ENCODE assay signal across 8 cellular contexts in the genomic region with DNA sequence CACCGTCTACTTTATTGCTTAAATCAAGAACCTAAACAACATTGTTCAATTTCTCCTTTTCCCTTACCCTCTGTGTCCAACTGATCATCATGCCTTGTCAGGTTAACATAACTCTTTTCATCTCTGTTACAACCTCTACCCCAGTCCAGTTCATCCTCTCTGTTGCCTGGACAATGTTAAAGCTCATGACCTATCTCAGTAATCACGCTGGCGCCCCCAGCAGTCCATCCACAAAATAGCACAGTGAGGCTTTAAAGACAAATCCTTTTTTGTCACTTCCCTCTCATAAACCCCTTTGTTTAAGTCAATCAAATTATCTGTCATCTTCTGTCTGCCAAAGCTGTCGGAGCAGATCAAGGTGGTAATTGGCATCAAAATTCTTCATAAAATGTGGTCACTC.
DNase-seq lines count a peak whose midpoint lies in the region; ATAC-seq and TF ChIP-seq lines count a peak whose summit lies in the region.

No MANE protein-coding gene starts in this region.

- H2AFZ ChIP-seq in SK-N-SH (ENCODE audit: low read depth) (no peak overlapping the region), neuronal stem cell (ENCODE audit: low read length) (no peak overlapping the region)

- H4K8ac ChIP-seq in neuronal stem cell (ENCODE audit: low read depth, low read length), result no peak overlapping the region

- H3K36me3 ChIP-seq in SK-N-SH (replicated peaks in 1 of 2; ENCODE audit: control insufficient read depth in 1 of 2, insufficient read depth in 2 of 2, low read length in 1 of 2), result peaks cover 6 to 7% of the 10 kb centered on the region in 2 experiments
- H3K36me3 ChIP-seq in adrenal gland (replicated peaks in 1 of 2), result no peaks in the 10 kb centered on the region
- peaks cover 5 to 94% of the 10 kb centered on the region in 2 donors for H3K36me3 ChIP-seq in neuronal stem cell (replicated peaks in 1 of 2; ENCODE audit: control insufficient read depth in 2 of 2, insufficient read depth in 2 of 2, low read length in 2 of 2)

- H3K23ac ChIP-seq in neuronal stem cell (ENCODE audit: low read depth, low read length, poor library complexity), result no peak overlapping the region

- H3K9ac ChIP-seq in SK-N-SH (no peak overlapping the region), neuronal stem cell (ENCODE audit: low read depth, low read length, poor library complexity) (no peak overlapping the region)

- no peaks in the 10 kb centered on the region for H3K9me3 Mint-ChIP-seq in immature natural killer cell

- intact Hi-C loops in adrenal gland (cut with DNase I), result loop anchor here in 1 of 2 donors (5.0 kb wide), 1 partner anchor 127 kb away; no protein-coding TSS in a partner anchor

- no peak overlapping the region for H2BK12ac ChIP-seq in neuronal stem cell (ENCODE audit: low read length)

- H3F3A ChIP-seq in SK-N-SH (replicated peaks; ENCODE audit: insufficient read depth), result peaks cover 9% of the 10 kb centered on the region

- H4K20me1 ChIP-seq in SK-N-SH (ENCODE audit: insufficient read depth), result peaks cover 15% of the 10 kb centered on the region

- H3K79me2 ChIP-seq in SK-N-SH (ENCODE audit: insufficient read depth), result peaks cover 82% of the 10 kb centered on the region

- DNase-seq in GDM1 (lab: John Stamatoyannopoulos, UW) (peak; percentile 40), SK-N-SH (peak; percentile 23), adrenal gland (peak in 6 of 7 donors; percentile 42 to 84 (median 68)), immature natural killer cell (peak; percentile 34 to 43 (median 40)), neuronal stem cell (ENCODE audit: low spot score) (no peak), DMS79 treated with DMSO at 0.1 percent for 48 hours (lab: John Stamatoyannopoulos, UW) (no peak)
- peak; percentile 9 to 38 (median 35) for DNase-seq in stimulated activated CD4-positive, alpha-beta T cell treated with anti-CD3 and anti-CD28 coated beads, TNF-alpha, amount 100 ng/mL, for 48 hours (ENCODE audit: low read depth in 3 of 3)

- peaks cover 2% of the 10 kb centered on the region for H3K79me1 ChIP-seq in neuronal stem cell (ENCODE audit: low read depth, low read length)

- CTCF ChIA-PET in SK-N-SH (lab: Yijun Ruan, JAX), result interaction anchor here (1.2 to 1.3 kb wide), 2 partner anchors 21 to 31 kb away, joined by 3 read pairs; no protein-coding TSS in a partner anchor

- no peak overlapping the region for H3K18ac ChIP-seq in neuronal stem cell (ENCODE audit: low read length)

- TF ChIP-seq EP300 in SK-N-SH (IDR thresholded peaks at IDR 0.05; ENCODE audit: borderline replicate concordance in 1 of 2, low read depth in 1 of 2, low read length in 1 of 2), result no peak

- H3K14ac ChIP-seq in neuronal stem cell (ENCODE audit: low read length), result no peak overlapping the region

- H3K4me2 ChIP-seq in SK-N-SH (no peak overlapping the region), neuronal stem cell (ENCODE audit: insufficient read depth, low read length, poor library complexity, severe bottlenecking) (no peak overlapping the region)

- no peak overlapping the region for H2BK120ac ChIP-seq in neuronal stem cell (ENCODE audit: low read depth, low read length)

- no peaks in the 10 kb centered on the region for H3K4me1 ChIP-seq in SK-N-SH (ENCODE audit: control insufficient read depth in 1 of 2, insufficient read depth in 2 of 2, low read depth in 1 of 2, low read length in 1 of 2)
- H3K4me1 ChIP-seq in adrenal gland (replicated peaks in 1 of 2), result peaks cover 0 to 3% of the 10 kb centered on the region in 2 donors
- no peaks in the 10 kb centered on the region for H3K4me1 ChIP-seq in neuronal stem cell (ENCODE audit: control insufficient read depth in 2 of 2, insufficient read depth in 1 of 2, low read depth in 1 of 2, low read length in 2 of 2)

- H3K4me3 ChIP-seq in SK-N-SH (ENCODE audit: low read depth in 2 of 2, low read length in 1 of 2), result no peak overlapping the region
- no peak overlapping the region for H3K4me3 ChIP-seq in adrenal gland
- H3K4me3 ChIP-seq in neuronal stem cell (ENCODE audit: low read length in 2 of 2), result no peak overlapping the region

- H3K27ac Mint-ChIP-seq in immature natural killer cell, result peak overlapping the region in 3 of 6 donors; percentile 13 to 79 (median 27)

- peak; percentile 72 for TF ChIP-seq RAD21 in SK-N-SH (IDR thresholded peaks at IDR 0.05; ENCODE audit: low read length)

- no peak for TF ChIP-seq POLR2A in adrenal gland (IDR thresholded peaks at IDR 0.05)

- ATAC-seq in HG03103 (IDR thresholded peaks at IDR 0.05; ENCODE audit: low read depth, unreplicated experiment), result peak; percentile 70

- peaks cover 37 to 63% of the 10 kb centered on the region in 2 donors for H3K4me1 Mint-ChIP-seq in immature natural killer cell

- H3K27me3 Mint-ChIP-seq in immature natural killer cell (ENCODE audit: low read depth in 3 of 3), result peaks cover 0 to 7% (median 2%) of the 10 kb centered on the region in 3 donors

- POLR2A ChIA-PET in SK-N-SH (lab: Yijun Ruan, JAX), result no interaction called here

- no peaks in the 10 kb centered on the region for H3K27me3 ChIP-seq in SK-N-SH (ENCODE audit: insufficient read depth)
- H3K27me3 ChIP-seq in adrenal gland, result no peaks in the 10 kb centered on the region
- no peaks in the 10 kb centered on the region for H3K27me3 ChIP-seq in neuronal stem cell (ENCODE audit: control insufficient read depth in 3 of 3, insufficient read depth in 3 of 3, low read depth in 1 of 3, low read length in 3 of 3)

- no peak overlapping the region for H3K4me3 Mint-ChIP-seq in immature natural killer cell

- 79% methylated on average over 4 of the region's 4 CpGs for WGBS in SK-N-SH (ENCODE audit: low lambda C conversion rate)
- 83 to 87% (median 85%) methylated on average over 4 of the region's 4 CpGs for WGBS in adrenal gland, 4 donors
- no CpG with 5 or more reads among the region's 4 CpGs for WGBS in neuronal stem cell (ENCODE audit: extremely low coverage in 2 of 2, insufficient read length in 2 of 2, insufficient replicate concordance in 1 of 2), 2 donors

- no peaks in the 10 kb centered on the region for H3K9me2 ChIP-seq in SK-N-SH

- TF ChIP-seq CTCF in SK-N-SH (IDR thresholded peaks at IDR 0.05) (peak; percentile 82), adrenal gland (IDR thresholded peaks at IDR 0.05) (peak; percentile 24 to 66 (median 56))

- peaks cover 12 to 17% (median 12%) of the 10 kb centered on the region in 3 donors for H3K36me3 Mint-ChIP-seq in immature natural killer cell

- no peak overlapping the region for H2BK5ac ChIP-seq in neuronal stem cell (ENCODE audit: low read length)

- no peak overlapping the region for H2BK15ac ChIP-seq in neuronal stem cell (ENCODE audit: low read length)

- H3K9me3 ChIP-seq in SK-N-SH (no peaks in the 10 kb centered on the region), adrenal gland (replicated peaks in 1 of 3) (no peaks in the 10 kb centered on the region), neuronal stem cell (replicated peaks in 1 of 2; ENCODE audit: control insufficient read depth in 2 of 2, insufficient read depth in 1 of 2, low read depth in 1 of 2, low read length in 2 of 2) (peaks cover 2 to 27% of the 10 kb centered on the region in 2 donors)

- no peak overlapping the region for H3K4ac ChIP-seq in neuronal stem cell (ENCODE audit: low read length)

- H3K27ac ChIP-seq in SK-N-SH (ENCODE audit: low read depth in 2 of 2, low read length in 1 of 2) (no peak overlapping the region), adrenal gland (no peak overlapping the region), neuronal stem cell (replicated peaks; ENCODE audit: low read length) (no peak overlapping the region)

- H4K91ac ChIP-seq in neuronal stem cell (ENCODE audit: low read depth, low read length, poor library complexity), result no peak overlapping the region

- no peak overlapping the region for H2AK5ac ChIP-seq in neuronal stem cell (ENCODE audit: low read depth, low read length)

TF ChIP-seq in SK-N-SH, 30 proteins besides CTCF, POLR2A, EP300 and RAD21 (continues in another document):
- no peak for TF ChIP-seq FOXJ3 (CRISPR knock-in tag; IDR thresholded peaks at IDR 0.05)
- no peak for TF ChIP-seq NFIC (IDR thresholded peaks at IDR 0.05; ENCODE audit: borderline replicate concordance)
- TF ChIP-seq GABPA (IDR thresholded peaks at IDR 0.05; ENCODE audit: low read depth), result no peak
- TF ChIP-seq, protein P1, sequence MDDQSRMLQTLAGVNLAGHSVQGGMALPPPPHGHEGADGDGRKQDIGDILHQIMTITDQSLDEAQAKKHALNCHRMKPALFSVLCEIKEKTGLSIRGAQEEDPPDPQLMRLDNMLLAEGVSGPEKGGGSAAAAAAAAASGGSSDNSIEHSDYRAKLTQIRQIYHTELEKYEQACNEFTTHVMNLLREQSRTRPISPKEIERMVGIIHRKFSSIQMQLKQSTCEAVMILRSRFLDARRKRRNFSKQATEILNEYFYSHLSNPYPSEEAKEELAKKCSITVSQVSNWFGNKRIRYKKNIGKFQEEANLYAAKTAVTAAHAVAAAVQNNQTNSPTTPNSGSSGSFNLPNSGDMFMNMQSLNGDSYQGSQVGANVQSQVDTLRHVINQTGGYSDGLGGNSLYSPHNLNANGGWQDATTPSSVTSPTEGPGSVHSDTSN (IDR thresholded peaks at IDR 0.05), result no peak
- TF ChIP-seq FOXM1 (IDR thresholded peaks at IDR 0.05; ENCODE audit: low read depth), result no peak
- 0 out of 2 replicates have a peak, but pooled peaks have one; percentile 9 for TF ChIP-seq TCF12 (IDR thresholded peaks at IDR 0.05)
- TF ChIP-seq, protein P2, sequence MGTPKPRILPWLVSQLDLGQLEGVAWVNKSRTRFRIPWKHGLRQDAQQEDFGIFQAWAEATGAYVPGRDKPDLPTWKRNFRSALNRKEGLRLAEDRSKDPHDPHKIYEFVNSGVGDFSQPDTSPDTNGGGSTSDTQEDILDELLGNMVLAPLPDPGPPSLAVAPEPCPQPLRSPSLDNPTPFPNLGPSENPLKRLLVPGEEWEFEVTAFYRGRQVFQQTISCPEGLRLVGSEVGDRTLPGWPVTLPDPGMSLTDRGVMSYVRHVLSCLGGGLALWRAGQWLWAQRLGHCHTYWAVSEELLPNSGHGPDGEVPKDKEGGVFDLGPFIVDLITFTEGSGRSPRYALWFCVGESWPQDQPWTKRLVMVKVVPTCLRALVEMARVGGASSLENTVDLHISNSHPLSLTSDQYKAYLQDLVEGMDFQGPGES (IDR thresholded peaks at IDR 0.05; ENCODE audit: low read depth, low read length), result no peak
- no peak for TF ChIP-seq RFX5 (IDR thresholded peaks at IDR 0.05; ENCODE audit: low read length)
- peak; percentile 67 for TF ChIP-seq SMC3 (IDR thresholded peaks at IDR 0.05; ENCODE audit: low read depth, low read length)

Comparison
In these comparisons a context has a peak if more than half of its experiments do, and no peak if none do; other contexts are left out.
1. DNase-seq: peak in GDM1 (single experiment), SK-N-SH (single experiment), adrenal gland (6 of 7), immature natural killer cell (3 of 3) and stimulated activated CD4-positive, alpha-beta T cell treated with anti-CD3 and anti-CD28 coated beads, TNF-alpha, amount 100 ng/mL, for 48 hours (3 of 3); none in neuronal stem cell (single experiment) and DMS79 treated with DMSO at 0.1 percent for 48 hours (single experiment).